Comparison of ENCODE assay signal across 10 cellular contexts in the genomic region with DNA sequence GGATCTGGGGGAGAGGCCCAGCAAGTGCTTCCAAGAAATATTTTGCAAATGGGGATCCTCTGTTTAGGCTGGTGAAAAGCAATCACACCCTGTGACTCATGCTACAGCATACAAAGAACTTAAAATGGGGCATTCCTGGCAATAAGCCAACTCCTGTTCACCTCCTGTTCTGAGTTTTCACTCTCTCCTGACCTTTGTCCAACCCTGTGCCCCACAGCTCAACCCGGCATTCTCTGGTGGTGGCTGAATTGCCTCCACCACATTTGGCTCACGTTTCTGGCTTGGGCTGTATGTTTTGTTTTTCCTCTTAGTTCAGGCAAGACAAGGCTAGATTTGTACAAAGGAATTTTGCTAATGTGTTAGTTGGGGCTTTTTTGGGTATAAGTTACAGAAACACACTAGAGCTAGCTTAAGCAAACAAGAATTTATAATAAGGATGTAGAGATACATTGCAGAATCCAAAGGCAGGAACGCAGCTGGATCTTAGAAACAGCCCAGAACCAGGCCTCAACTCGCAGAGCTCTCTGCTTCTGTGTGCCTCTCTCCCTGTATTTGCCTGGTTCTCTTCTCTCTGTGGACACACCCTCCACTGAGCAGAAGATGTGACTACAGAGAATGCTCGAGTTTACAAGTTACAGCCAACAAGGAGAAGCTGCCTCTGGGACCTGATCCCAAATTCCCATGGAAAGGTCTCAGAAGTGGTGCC. TPM values are rescaled to one million over a fixed set of nuclear protein-coding genes. Genes with fewer than 3 reads are reported as not detected.
DNase-seq lines count a peak whose midpoint lies in the region; ATAC-seq and TF ChIP-seq lines count a peak whose summit lies in the region.
"Had no signal": no experiment of that assay in that cellular context is flagged by ENCODE, and none has a peak within 500 bp of the region (broad histone marks: within the 10 kb centered on the region; RNA-seq: fewer than 3 reads in every experiment).

No MANE protein-coding gene starts in this region.

- no peak for TF ChIP-seq CTCF in breast epithelium (IDR thresholded peaks at IDR 0.05)
- TF ChIP-seq CTCF in liver (IDR thresholded peaks at IDR 0.05; ENCODE audit: low read depth, low read length, missing input control): no peak

- H3K4me1 ChIP-seq in breast epithelium (peaks cover 0 to 23% of the 10 kb centered on the region in 2 donors), liver (ENCODE audit: control insufficient read depth in 4 of 4, insufficient read depth in 4 of 4, low read length in 3 of 4) (peaks cover 0 to 8% (median 0%) of the 10 kb centered on the region in 4 donors)
- H3K4me1 ChIP-seq: HAP-1 had no signal

- H3K27ac ChIP-seq in breast epithelium: peak overlapping the region; percentile 83 to 86
- no peak overlapping the region for H3K27ac ChIP-seq in liver (ENCODE audit: low read depth in 1 of 2, low read length in 2 of 2)

- no peak overlapping the region for H3K9ac ChIP-seq in liver (ENCODE audit: low read depth in 1 of 2, low read length in 2 of 2)

- TF ChIP-seq RAD21 in liver (IDR thresholded peaks at IDR 0.05): no peak

- DNase-seq in NCI-H748 (lab: John Stamatoyannopoulos, UW; ENCODE audit: unreplicated experiment) (peak; percentile 27), NCI-H748 treated with DMSO at 0.1 percent for 48 hours (lab: John Stamatoyannopoulos, UW) (no peak), breast epithelium (ENCODE audit: low spot score in 2 of 2) (peak in 1 of 2 donors; percentile 88), ureter (ENCODE audit: low spot score) (peak; percentile 87), NCI-H1436 (lab: John Stamatoyannopoulos, UW) (no peak)
- no peak for DNase-seq in NK-92 treated with Interleukin-12 subunit alpha and Interleukin-12 subunit beta, amount 100 ng/mL, for 24 hours (lab: John Stamatoyannopoulos, UW)

- peak overlapping the region in 1 of 3 donors; percentile 13 for H3K4me3 ChIP-seq in breast epithelium
- no peak overlapping the region for H3K4me3 ChIP-seq in liver (ENCODE audit: low read depth in 1 of 3, low read length in 3 of 3)
- H3K4me3 ChIP-seq: HAP-1 had no signal

- TF ChIP-seq POLR2A in breast epithelium (IDR thresholded peaks at IDR 0.05): no peak

- H3K36me3 ChIP-seq in breast epithelium (no peaks in the 10 kb centered on the region), liver (ENCODE audit: control insufficient read depth in 4 of 4, insufficient read depth in 3 of 4, low read depth in 1 of 4, low read length in 3 of 4) (peaks cover 0 to 25% (median 6%) of the 10 kb centered on the region in 4 donors)

- no peaks in the 10 kb centered on the region for H3K9me3 ChIP-seq in breast epithelium
- H3K9me3 ChIP-seq in liver (ENCODE audit: control insufficient read depth in 4 of 4, low read length in 3 of 4): no peaks in the 10 kb centered on the region
- H3K9me3 ChIP-seq: HAP-1 had no signal

- WGBS in liver: 58% methylated on average over 5 of the region's 5 CpGs

- ATAC-seq in HG02870 (IDR thresholded peaks at IDR 0.05; ENCODE audit: unreplicated experiment): no peak

- intact Hi-C loops in breast epithelium (cut with DNase I; ENCODE audit: low total_unique reads): no loop called here

- H3K27me3 ChIP-seq in breast epithelium (no peaks in the 10 kb centered on the region), liver (ENCODE audit: control insufficient read depth in 4 of 4, insufficient read depth in 4 of 4, low read length in 3 of 4) (no peaks in the 10 kb centered on the region)

TF ChIP-seq in liver, 16 proteins besides CTCF, POLR2A, EP300 and RAD21:
- TF ChIP-seq RXRA (IDR thresholded peaks at IDR 0.05) (peak; percentile 94 to 97), SP1 (IDR thresholded peaks at IDR 0.05) (peak; percentile 75), YY1 (IDR thresholded peaks at IDR 0.05) (no peak), HNF4G (IDR thresholded peaks at IDR 0.05) (no peak), TAF1 (conservative IDR thresholded peaks at IDR 0.05) (no peak), MAX (IDR thresholded peaks at IDR 0.05) (no peak), HNF4A (conservative IDR thresholded peaks at IDR 0.05) (peak; percentile 51 to 74), GABPA (IDR thresholded peaks at IDR 0.05 in 1 of 2, conservative IDR thresholded peaks at IDR 0.05 in 1 of 2) (no peak), ZBTB33 (IDR thresholded peaks at IDR 0.05) (no peak), EGR1 (IDR thresholded peaks at IDR 0.05; ENCODE audit: low read depth in 2 of 2) (no peak), JUND (IDR thresholded peaks at IDR 0.05) (peak; percentile 70 to 88), NR2F2 (IDR thresholded peaks at IDR 0.05) (peak; percentile 54), FOXA2 (IDR thresholded peaks at IDR 0.05) (no peak), FOXA1 (IDR thresholded peaks at IDR 0.05) (no peak)
- TF ChIP-seq, protein P1, sequence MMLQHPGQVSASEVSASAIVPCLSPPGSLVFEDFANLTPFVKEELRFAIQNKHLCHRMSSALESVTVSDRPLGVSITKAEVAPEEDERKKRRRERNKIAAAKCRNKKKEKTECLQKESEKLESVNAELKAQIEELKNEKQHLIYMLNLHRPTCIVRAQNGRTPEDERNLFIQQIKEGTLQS (IDR thresholded peaks at IDR 0.05): no peak
- TF ChIP-seq, protein P2, sequence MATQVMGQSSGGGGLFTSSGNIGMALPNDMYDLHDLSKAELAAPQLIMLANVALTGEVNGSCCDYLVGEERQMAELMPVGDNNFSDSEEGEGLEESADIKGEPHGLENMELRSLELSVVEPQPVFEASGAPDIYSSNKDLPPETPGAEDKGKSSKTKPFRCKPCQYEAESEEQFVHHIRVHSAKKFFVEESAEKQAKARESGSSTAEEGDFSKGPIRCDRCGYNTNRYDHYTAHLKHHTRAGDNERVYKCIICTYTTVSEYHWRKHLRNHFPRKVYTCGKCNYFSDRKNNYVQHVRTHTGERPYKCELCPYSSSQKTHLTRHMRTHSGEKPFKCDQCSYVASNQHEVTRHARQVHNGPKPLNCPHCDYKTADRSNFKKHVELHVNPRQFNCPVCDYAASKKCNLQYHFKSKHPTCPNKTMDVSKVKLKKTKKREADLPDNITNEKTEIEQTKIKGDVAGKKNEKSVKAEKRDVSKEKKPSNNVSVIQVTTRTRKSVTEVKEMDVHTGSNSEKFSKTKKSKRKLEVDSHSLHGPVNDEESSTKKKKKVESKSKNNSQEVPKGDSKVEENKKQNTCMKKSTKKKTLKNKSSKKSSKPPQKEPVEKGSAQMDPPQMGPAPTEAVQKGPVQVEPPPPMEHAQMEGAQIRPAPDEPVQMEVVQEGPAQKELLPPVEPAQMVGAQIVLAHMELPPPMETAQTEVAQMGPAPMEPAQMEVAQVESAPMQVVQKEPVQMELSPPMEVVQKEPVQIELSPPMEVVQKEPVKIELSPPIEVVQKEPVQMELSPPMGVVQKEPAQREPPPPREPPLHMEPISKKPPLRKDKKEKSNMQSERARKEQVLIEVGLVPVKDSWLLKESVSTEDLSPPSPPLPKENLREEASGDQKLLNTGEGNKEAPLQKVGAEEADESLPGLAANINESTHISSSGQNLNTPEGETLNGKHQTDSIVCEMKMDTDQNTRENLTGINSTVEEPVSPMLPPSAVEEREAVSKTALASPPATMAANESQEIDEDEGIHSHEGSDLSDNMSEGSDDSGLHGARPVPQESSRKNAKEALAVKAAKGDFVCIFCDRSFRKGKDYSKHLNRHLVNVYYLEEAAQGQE (IDR thresholded peaks at IDR 0.05): no peak

RNA-seq across cellular contexts. Expression of gene ABCC10, which starts 9.4 kb away (rescaled TPM):
- 10 to 100 TPM in 2 of 3 donors, 1 to 10 TPM in 1; 9.0 to 19.9 (median 12.1) TPM for total RNA-seq in breast epithelium
- total RNA-seq in liver: 10 to 100 TPM in 1 of 2 donors, 1 to 10 TPM in 1; 5.3 to 10.6 TPM
- 1 to 10 TPM; 3.9 to 4.9 TPM for polyA plus RNA-seq in liver
- 52.7 TPM for total RNA-seq in ureter

RNA-seq across cellular contexts. Expression of gene DLK2, which starts 18.6 kb away (rescaled TPM):
- total RNA-seq in breast epithelium (1 to 10 TPM in 2 of 3 donors, not detected in 1; 3.6 to 8.9 TPM), liver (1 to 10 TPM in 1 of 2 donors, not detected in 1; 1.0 TPM), ureter (3.2 TPM)
- under 1 TPM; 0.08 TPM for polyA plus RNA-seq in liver
- total RNA-seq: B cell had no signal

RNA-seq across cellular contexts. Expression of gene TJAP1, which starts 40.6 kb away (rescaled TPM):
- 10 to 100 TPM; 18.6 to 21.8 (median 21.3) TPM for total RNA-seq in breast epithelium
- 10 to 100 TPM in 1 of 2 donors, 1 to 10 TPM in 1; 6.9 to 10.3 TPM for total RNA-seq in liver
- polyA plus RNA-seq in liver: 1 to 10 TPM; 6.9 to 8.8 TPM
- total RNA-seq in ureter: 36.5 TPM

Comparison
In these comparisons a context has a peak if more than half of its experiments do, and no peak if none do; other contexts are left out.
1. DNase-seq: peak in NCI-H748 (single experiment) and ureter (single experiment); none in NCI-H748 treated with DMSO at 0.1 percent for 48 hours (single experiment), NCI-H1436 (single experiment) and NK-92 treated with Interleukin-12 subunit alpha and Interleukin-12 subunit beta, amount 100 ng/mL, for 24 hours (single experiment).
2. H3K27ac ChIP-seq: peak in breast epithelium (2 of 2); none in liver (0 of 2).